2 cellular contexts compared by ENCODE assay signal in genomic region chr2:36480028-36480427, GRCh38.
TF ChIP-seq lines count a peak whose summit lies in the region.

No MANE protein-coding gene starts in this region.

TF ChIP-seq in SK-N-SH, 30 proteins besides CTCF, POLR2A, EP300 and RAD21 (continued from another document):
- no peak for TF ChIP-seq USF2 (IDR thresholded peaks at IDR 0.05; ENCODE audit: borderline replicate concordance, low read depth, low read length)
- no peak for TF ChIP-seq USF1 (IDR thresholded peaks at IDR 0.05; ENCODE audit: borderline replicate concordance, low read depth)
- TF ChIP-seq RFX5 (IDR thresholded peaks at IDR 0.05; ENCODE audit: low read length), result no peak
- TF ChIP-seq GABPA (IDR thresholded peaks at IDR 0.05; ENCODE audit: low read depth), result no peak
- no peak for TF ChIP-seq JUND (IDR thresholded peaks at IDR 0.05)
- TF ChIP-seq TAF1 (IDR thresholded peaks at IDR 0.05; ENCODE audit: borderline replicate concordance, low read depth, low read length), result no peak
- TF ChIP-seq TEAD4 (IDR thresholded peaks at IDR 0.05; ENCODE audit: borderline replicate concordance, insufficient read depth), result no peak
- no peak for TF ChIP-seq CHD2 (IDR thresholded peaks at IDR 0.05; ENCODE audit: low read length, partially characterized antibody)
- TF ChIP-seq RXRA (IDR thresholded peaks at IDR 0.05; ENCODE audit: borderline replicate concordance, low read depth), result no peak
- TF ChIP-seq REST (IDR thresholded peaks at IDR 0.05; ENCODE audit: low read depth, low read length), result no peak
- no peak for TF ChIP-seq NRF1 (IDR thresholded peaks at IDR 0.05; ENCODE audit: low read depth, low read length)
- no peak for TF ChIP-seq PBX3 (IDR thresholded peaks at IDR 0.05)
- TF ChIP-seq FOXJ3 (CRISPR knock-in tag; IDR thresholded peaks at IDR 0.05), result no peak
- TF ChIP-seq YY1 (IDR thresholded peaks at IDR 0.05; ENCODE audit: low read depth), result no peak
- TF ChIP-seq SMC3 (IDR thresholded peaks at IDR 0.05; ENCODE audit: low read depth, low read length), result no peak
- no peak for TF ChIP-seq FOXM1 (IDR thresholded peaks at IDR 0.05; ENCODE audit: low read depth)
- TF ChIP-seq EZH2phosphoT487 (IDR thresholded peaks at IDR 0.05; ENCODE audit: borderline replicate concordance, low read depth), result no peak
- TF ChIP-seq MXI1 (IDR thresholded peaks at IDR 0.05; ENCODE audit: low read depth, low read length), result no peak
- TF ChIP-seq MAX (IDR thresholded peaks at IDR 0.05; ENCODE audit: low read depth), result no peak

TF ChIP-seq in SK-N-SH treated with all-trans-retinoic acid at 6 μM for 48 hours, 23 proteins besides CTCF, POLR2A, EP300 and RAD21 (continued from another document):
- no peak for TF ChIP-seq TSHZ2 (CRISPR knock-in tag; IDR thresholded peaks at IDR 0.05)
- no peak for TF ChIP-seq ZFP3 (CRISPR knock-in tag; IDR thresholded peaks at IDR 0.05)
- TF ChIP-seq ISL1 (CRISPR knock-in tag; IDR thresholded peaks at IDR 0.05), result no peak
- TF ChIP-seq SNAI2 (CRISPR knock-in tag; IDR thresholded peaks at IDR 0.05), result no peak
- no peak for TF ChIP-seq POU6F1 (CRISPR knock-in tag; IDR thresholded peaks at IDR 0.05; ENCODE audit: borderline replicate concordance, low read depth)
- TF ChIP-seq ZNF565 (CRISPR knock-in tag; conservative IDR thresholded peaks at IDR 0.05; ENCODE audit: low read depth), result no peak
